9 cellular contexts compared by ENCODE assay signal in genomic region chr2:162007447-162008040, GRCh38.
DNase-seq lines count a peak whose midpoint lies in the region; ATAC-seq, FAIRE-seq and TF ChIP-seq lines count a peak whose summit lies in the region.
"Had no signal": no experiment of that assay in that cellular context is flagged by ENCODE, and none has a peak within 500 bp of the region (broad histone marks: within the 10 kb centered on the region; RNA-seq: fewer than 3 reads in every experiment).

No MANE protein-coding gene starts in this region.

- no peaks in the 10 kb centered on the region for H3K9me3 ChIP-seq in left lung

- H3K36me3 ChIP-seq in left lung, result no peaks in the 10 kb centered on the region

- no peaks in the 10 kb centered on the region for H3K27me3 ChIP-seq in left lung

- peak; percentile 5 for TF ChIP-seq CTCF in AG04449 (IDR thresholded peaks at IDR 0.05; ENCODE audit: insufficient read depth, low read length, missing control alignments)
- peak; percentile 21; the same call in 1 of the 2 replicates for TF ChIP-seq CTCF in GM12874 (IDR thresholded peaks at IDR 0.05; ENCODE audit: insufficient read depth, low read depth, low read length)
- peak; percentile 44 to 68 for TF ChIP-seq CTCF in left lung (IDR thresholded peaks at IDR 0.05)

- no peaks in the 10 kb centered on the region for H3K4me1 ChIP-seq in left lung

- POLR2A ChIA-PET in AG04449 (lab: Yijun Ruan, JAX), result no interaction called here

- DNase-seq in AG04449 (ENCODE audit: low read depth, low spot score) (no peak), left lung (no peak)
- DNase-seq in activated CD4-positive, alpha-beta T cell treated with anti-CD3 and anti-CD28 coated beads for 48 hours, result no peak
- DNase-seq: NCI-H1930 had no signal

- intact Hi-C loops in left lung (cut with DNase I), result loop anchor here in 1 of 2 donors (10.0 kb wide), 1 partner anchor 117 kb away; no protein-coding TSS in a partner anchor

- CTCF ChIA-PET in AG04449 (lab: Yijun Ruan, JAX), result interaction anchor here (0.7 to 6.2 kb wide), 14 partner anchors 8 to 294 kb away, joined by 3 to 76 read pairs (median 4); no protein-coding TSS in a partner anchor

- ATAC-seq in left lung (peak; percentile 46), GM18498 (IDR thresholded peaks at IDR 0.05; ENCODE audit: unreplicated experiment) (no peak), HG03378 (IDR thresholded peaks at IDR 0.05; ENCODE audit: unreplicated experiment) (no peak), HG02973 (IDR thresholded peaks at IDR 0.05; ENCODE audit: unreplicated experiment) (no peak)

- peak; percentile 83 for FAIRE-seq in TTC549 (lab: Jason Lieb, UNC)

- H3K4me3 ChIP-seq in AG04449 (ENCODE audit: low read depth, low read length) (no peak overlapping the region), left lung (no peak overlapping the region)

- H3K27ac ChIP-seq in left lung, result no peak overlapping the region

Comparison
In these comparisons a context has a peak if more than half of its experiments do, and no peak if none do; other contexts are left out.
1. CTCF ChIP-seq: peak in every context shown above with its lines; median percentile 56 in left lung; 21 in GM12874; 5 in AG04449.